ENCODE assay signal across 8 cellular contexts in genomic region chr16:3234543-3235541, GRCh38. TPM values are rescaled to one million over a fixed set of nuclear protein-coding genes. Genes with fewer than 3 reads are reported as not detected.
DNase-seq lines count a peak whose midpoint lies in the region; ATAC-seq and TF ChIP-seq lines count a peak whose summit lies in the region.

Gene ZNF200, minus strand, starts transcription at chr16:3235158. Its CDS starts 1,403 bp downstream, at chr16:3233755.

- peaks cover 43% of the 10 kb centered on the region for H3K36me3 Mint-ChIP-seq in T-helper 1 cell treated with Interleukin-12 subunit alpha and Interleukin-12 subunit beta and Interleukin-4 antibody, amounts not matched to agents 30 μg/mL and 1 μg/mL, for 36 hours (ENCODE audit: low read depth)
- H3K36me3 Mint-ChIP-seq in progenitor cell of endocrine pancreas (ENCODE audit: insufficient read depth), result peaks cover 40% of the 10 kb centered on the region

- no peaks in the 10 kb centered on the region for H3K27me3 Mint-ChIP-seq in T-helper 1 cell treated with Interleukin-12 subunit alpha and Interleukin-12 subunit beta and Interleukin-4 antibody, amounts not matched to agents 30 μg/mL and 1 μg/mL, for 36 hours (ENCODE audit: low read depth)
- H3K27me3 Mint-ChIP-seq in progenitor cell of endocrine pancreas, result no peaks in the 10 kb centered on the region

- H3K4me1 ChIP-seq in left ventricle myocardium inferior, result peaks cover 27% of the 10 kb centered on the region

- TF ChIP-seq CTCF in left ventricle myocardium inferior (IDR thresholded peaks at IDR 0.05; ENCODE audit: borderline replicate concordance) (no peak), progenitor cell of endocrine pancreas (IDR thresholded peaks at IDR 0.05; ENCODE audit: unreplicated experiment) (no peak)

- peaks cover 18% of the 10 kb centered on the region for H3K4me1 Mint-ChIP-seq in T-helper 1 cell treated with Interleukin-12 subunit alpha and Interleukin-12 subunit beta and Interleukin-4 antibody, amounts not matched to agents 30 μg/mL and 1 μg/mL, for 36 hours (ENCODE audit: low read depth)
- H3K4me1 Mint-ChIP-seq in progenitor cell of endocrine pancreas (ENCODE audit: low read depth), result peaks cover 7% of the 10 kb centered on the region

- peaks cover 43% of the 10 kb centered on the region for H3K9me3 Mint-ChIP-seq in T-helper 1 cell treated with Interleukin-12 subunit alpha and Interleukin-12 subunit beta and Interleukin-4 antibody, amounts not matched to agents 30 μg/mL and 1 μg/mL, for 36 hours
- H3K9me3 Mint-ChIP-seq in progenitor cell of endocrine pancreas (ENCODE audit: low read depth), result peaks cover 33% of the 10 kb centered on the region

- peak within 1 kb of the TSS; percentile 96 for H3K4me3 Mint-ChIP-seq in T-helper 1 cell treated with Interleukin-12 subunit alpha and Interleukin-12 subunit beta and Interleukin-4 antibody, amounts not matched to agents 30 μg/mL and 1 μg/mL, for 36 hours
- H3K4me3 Mint-ChIP-seq in progenitor cell of endocrine pancreas (ENCODE audit: low read depth), result peak within 1 kb of the TSS; percentile 93

- no peaks in the 10 kb centered on the region for H3K27me3 ChIP-seq in left ventricle myocardium inferior (ENCODE audit: low read depth)

- intact Hi-C loops in left ventricle myocardium inferior (cut with micrococcal nuclease), result no loop called here

- H3K27ac Mint-ChIP-seq in T-helper 1 cell treated with Interleukin-12 subunit alpha and Interleukin-12 subunit beta and Interleukin-4 antibody, amounts not matched to agents 30 μg/mL and 1 μg/mL, for 36 hours, result peak within 1 kb of the TSS; percentile 98
- peak within 1 kb of the TSS; percentile 82 for H3K27ac Mint-ChIP-seq in progenitor cell of endocrine pancreas

- peak within 1 kb of the TSS; percentile 100 for H3K27ac ChIP-seq in left ventricle myocardium inferior (replicated peaks)

- DNase-seq in NCI-H1694 treated with DMSO at 0.1 percent for 48 hours (lab: John Stamatoyannopoulos, UW), result peak; percentile 81
- peak; percentile 87 for DNase-seq in amniotic stem cell (lab: John Stamatoyannopoulos, UW)
- DNase-seq in left ventricle myocardium inferior, result peak; percentile 97
- peak; percentile 88 for DNase-seq in progenitor cell of endocrine pancreas (ENCODE audit: low spot score, unreplicated experiment)
- peak; percentile 96 for DNase-seq in ureter (ENCODE audit: low spot score)

- peak; percentile 94 for ATAC-seq in GM18498 (IDR thresholded peaks at IDR 0.05; ENCODE audit: unreplicated experiment)
- ATAC-seq in HG02885 (IDR thresholded peaks at IDR 0.05; ENCODE audit: poor library complexity, unreplicated experiment), result peak; percentile 94

- peak within 1 kb of the TSS; percentile 96 for H3K4me3 ChIP-seq in left ventricle myocardium inferior

- peaks cover 35% of the 10 kb centered on the region for H3K36me3 ChIP-seq in left ventricle myocardium inferior

- H3K9me3 ChIP-seq in left ventricle myocardium inferior (replicated peaks), result peaks cover 26% of the 10 kb centered on the region

RNA-seq across cellular contexts. Expression of gene ZNF200, which starts in this region (rescaled TPM):
- total RNA-seq in left ventricle myocardium inferior (5.8 TPM), progenitor cell of endocrine pancreas (11.2 and 11.9 TPM in 2 replicates), ureter (7.8 TPM)

Comparison
In these comparisons a context has a peak if more than half of its experiments do, and no peak if none do; other contexts are left out.
1. Peak in every context shown above with its lines: DNase-seq, ATAC-seq, H3K4me3 ChIP-seq and H3K27ac ChIP-seq.